ENCODE assay signal across 12 cellular contexts in the genomic region with DNA sequence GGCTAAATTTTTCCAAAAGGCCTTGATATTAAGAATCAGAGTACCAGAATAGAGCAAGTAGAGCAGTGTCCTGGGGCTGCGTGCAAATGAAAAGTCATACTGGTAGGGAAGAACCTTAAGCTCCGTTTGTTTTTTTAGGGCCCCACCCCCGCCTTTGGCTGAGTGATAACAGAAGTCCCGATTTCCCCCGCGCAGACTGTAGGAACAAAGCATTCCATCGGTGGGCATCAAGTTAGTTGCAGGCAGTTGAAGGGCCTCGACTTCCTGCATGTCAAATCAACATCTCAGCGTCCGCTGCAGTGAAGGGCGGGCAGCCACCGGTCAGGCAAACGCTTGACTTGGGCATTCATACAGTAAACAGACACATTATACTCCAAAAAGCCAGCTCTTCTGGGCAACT. TPM values are rescaled to one million over a fixed set of nuclear protein-coding genes. Genes with fewer than 3 reads are reported as not detected.
DNase-seq lines count a peak whose midpoint lies in the region; ATAC-seq and TF ChIP-seq lines count a peak whose summit lies in the region.
"Had no signal": no experiment of that assay in that cellular context is flagged by ENCODE, and none has a peak within 500 bp of the region (broad histone marks: within the 10 kb centered on the region; RNA-seq: fewer than 3 reads in every experiment).

No MANE protein-coding gene starts in this region.

- H3K4me2 ChIP-seq in neural progenitor cell, result peak overlapping the region; percentile 53
- H3K4me2 ChIP-seq: BLaER1 had no signal

- H3K27ac ChIP-seq in SJSA1 (no peak overlapping the region), neural progenitor cell (no peak overlapping the region), SJCRH30 (no peak overlapping the region)
- H3K27ac ChIP-seq: BLaER1, neutrophil had no signal

- H3K4me1 ChIP-seq in SJSA1 (replicated peaks) (peaks cover 15% of the 10 kb centered on the region), neural progenitor cell (peaks cover 33% of the 10 kb centered on the region), SJCRH30 (no peaks in the 10 kb centered on the region)
- H3K4me1 ChIP-seq: BLaER1 had no signal

- no peaks in the 10 kb centered on the region for H3K27me3 Mint-ChIP-seq in neural progenitor cell (ENCODE audit: insufficient read depth, low read depth)

- peak overlapping the region; percentile 42 for H2AFZ ChIP-seq in neural progenitor cell (replicated peaks)

- ATAC-seq in GM18520 (IDR thresholded peaks at IDR 0.05; ENCODE audit: unreplicated experiment), result no peak
- ATAC-seq in GM19023 (IDR thresholded peaks at IDR 0.05; ENCODE audit: unreplicated experiment), result no peak

- H3K27ac Mint-ChIP-seq in neural progenitor cell, result peak overlapping the region; percentile 53
- H3K27ac Mint-ChIP-seq: activated T-helper 1 cell treated with anti-CD3 and anti-CD28 coated beads, Interleukin-12 subunit alpha, Interleukin-12 subunit beta, Interleukin-2, Interleukin-4 antibody, amounts not matched to agents 30 ng/mL and 10 ng/mL and 1 ng/mL, durations not matched to agents 14 hours and 24 hours and 36 hours had no signal

- no peak for TF ChIP-seq CTCF in neural progenitor cell (IDR thresholded peaks at IDR 0.05)

- peak overlapping the region; percentile 28 for H3K4me3 Mint-ChIP-seq in neural progenitor cell
- H3K4me3 Mint-ChIP-seq: activated T-helper 1 cell treated with anti-CD3 and anti-CD28 coated beads, Interleukin-12 subunit alpha, Interleukin-12 subunit beta, Interleukin-2, Interleukin-4 antibody, amounts not matched to agents 30 ng/mL and 10 ng/mL and 1 ng/mL, durations not matched to agents 14 hours and 24 hours and 36 hours had no signal

- H3K4me3 ChIP-seq in SJSA1 (no peak overlapping the region), neural progenitor cell (no peak overlapping the region), SJCRH30 (no peak overlapping the region)
- H3K4me3 ChIP-seq: BLaER1 had no signal

- DNase-seq in C1 segment of cervical spinal cord (lab: John Stamatoyannopoulos, UW), result peak in 8 of 14 donors; percentile 13 to 54 (median 34)
- DNase-seq in SJSA1 (ENCODE audit: low read depth in 1 of 2, low spot score in 2 of 2), result peak; percentile 56 to 74
- DNase-seq in epidermal melanocyte (ENCODE audit: insufficient read length, low spot score), result peak; percentile 51
- peak; percentile 46 for DNase-seq in neural progenitor cell (ENCODE audit: low spot score)
- no peak for DNase-seq in SJCRH30
- no peak for DNase-seq in COLO829 (ENCODE audit: low spot score)
- DNase-seq: NCI-H446 had no signal

- H3K4me1 Mint-ChIP-seq in neural progenitor cell, result peaks cover 61% of the 10 kb centered on the region

- H3K36me3 Mint-ChIP-seq in neural progenitor cell, result peaks cover 19% of the 10 kb centered on the region

- H3K27me3 ChIP-seq in SJSA1 (replicated peaks), result no peaks in the 10 kb centered on the region; the same call in 1 of the 2 replicates
- H3K27me3 ChIP-seq in neural progenitor cell, result no peaks in the 10 kb centered on the region
- H3K27me3 ChIP-seq in SJCRH30, result no peaks in the 10 kb centered on the region
- H3K27me3 ChIP-seq: BLaER1 had no signal

- peaks cover 39% of the 10 kb centered on the region for H3F3A ChIP-seq in neural progenitor cell (ENCODE audit: low read depth)

- peaks cover 29% of the 10 kb centered on the region for H3K79me2 ChIP-seq in neural progenitor cell (ENCODE audit: low read depth)

- no peaks in the 10 kb centered on the region for H3K9me3 ChIP-seq in SJSA1 (replicated peaks)
- H3K9me3 ChIP-seq in neural progenitor cell (ENCODE audit: low read depth), result no peaks in the 10 kb centered on the region
- no peaks in the 10 kb centered on the region for H3K9me3 ChIP-seq in SJCRH30 (replicated peaks)
- H3K9me3 ChIP-seq: BLaER1, neutrophil had no signal

- no peak overlapping the region for H3K9ac ChIP-seq in neural progenitor cell
- H3K9ac ChIP-seq: BLaER1 had no signal

- H3K36me3 ChIP-seq in SJSA1 (no peaks in the 10 kb centered on the region), neural progenitor cell (no peaks in the 10 kb centered on the region), SJCRH30 (no peaks in the 10 kb centered on the region)
- H3K36me3 ChIP-seq: BLaER1, neutrophil had no signal

- no peaks in the 10 kb centered on the region for H3K9me3 Mint-ChIP-seq in neural progenitor cell
- H3K9me3 Mint-ChIP-seq: activated T-helper 1 cell treated with anti-CD3 and anti-CD28 coated beads, Interleukin-12 subunit alpha, Interleukin-12 subunit beta, Interleukin-2, Interleukin-4 antibody, amounts not matched to agents 30 ng/mL and 10 ng/mL and 1 ng/mL, durations not matched to agents 14 hours and 24 hours and 36 hours had no signal

- H4K20me1 ChIP-seq in neural progenitor cell (ENCODE audit: low read depth), result peaks cover 9% of the 10 kb centered on the region
- H4K20me1 ChIP-seq: BLaER1 had no signal

RNA-seq across cellular contexts. Expression of a gene that starts 11.8 kb away (rescaled TPM):
- total RNA-seq in SJSA1 (2014; rRNA removed; shearing (Covaris generic)), result 0.28 and 0.32 TPM in 2 replicates
- total RNA-seq in neural progenitor cell (ENCODE audit: low replicate concordance), result 9.2 and 12.0 TPM in 2 replicates
- 6.6 and 6.8 TPM in 2 replicates for total RNA-seq in SJCRH30 (2014; rRNA removed; shearing (Covaris generic))

RNA-seq across cellular contexts. Expression of a gene that starts 30.0 kb away (rescaled TPM):
- total RNA-seq in SJSA1 (2014; rRNA removed; shearing (Covaris generic)), result 11.3 and 14.9 TPM in 2 replicates
- 32.7 and 51.7 TPM in 2 replicates for total RNA-seq in neural progenitor cell (ENCODE audit: low replicate concordance)
- total RNA-seq in SJCRH30 (2014; rRNA removed; shearing (Covaris generic)), result 22.3 and 24.5 TPM in 2 replicates

Comparison
In these comparisons a context has a peak if more than half of its experiments do, and no peak if none do; other contexts are left out.
1. DNase-seq: peak in C1 segment of cervical spinal cord (8 of 14), SJSA1 (2 of 2), epidermal melanocyte (single experiment) and neural progenitor cell (single experiment); none in SJCRH30 (0 of 2) and COLO829 (single experiment).